In the genomic region with DNA sequence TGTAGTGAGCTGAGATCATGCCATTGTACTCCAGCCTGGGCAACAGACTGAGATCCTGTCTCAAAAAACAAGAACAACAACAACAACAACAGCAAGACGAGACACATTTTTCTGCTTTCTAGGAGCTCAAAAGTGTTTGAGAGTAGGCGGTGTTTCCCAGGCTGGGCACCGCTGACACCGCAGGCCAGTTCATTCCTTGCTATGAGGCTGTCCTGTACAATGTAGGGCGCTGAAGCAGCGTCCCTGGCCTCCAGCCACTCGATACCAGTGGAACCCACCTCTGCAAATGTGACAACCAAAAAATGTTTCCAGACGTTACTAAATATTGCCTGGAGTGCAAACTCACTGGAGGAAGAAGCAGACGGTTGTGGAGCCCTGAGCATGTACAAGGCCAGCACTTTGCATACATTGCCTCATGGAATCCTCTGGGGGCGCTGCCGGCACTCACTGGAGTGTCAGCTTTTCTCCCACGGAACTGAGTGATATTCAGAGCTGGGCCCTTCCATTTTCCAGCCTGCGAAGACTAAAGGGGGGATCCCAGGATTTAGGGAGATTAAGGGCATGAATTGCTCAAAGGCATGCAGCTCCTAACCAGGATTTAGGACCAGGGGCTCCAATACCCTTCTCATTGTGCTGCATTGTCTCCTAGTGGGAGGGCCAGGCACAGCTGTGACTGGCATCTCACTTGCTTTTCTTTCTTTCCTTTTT, we compare ENCODE assay signal across 8 cellular contexts. TPM values are rescaled to one million over a fixed set of nuclear protein-coding genes. Genes with fewer than 3 reads are reported as not detected.
DNase-seq lines count a peak whose midpoint lies in the region; ATAC-seq and TF ChIP-seq lines count a peak whose summit lies in the region.

No MANE protein-coding gene starts in this region.

- intact Hi-C loops in dorsolateral prefrontal cortex (cut with DNase I), result loop anchor here in 1 of 2 donors (5.0 kb wide), 1 partner anchor 34 kb away; no protein-coding TSS in a partner anchor

- peak; percentile 79 for ATAC-seq in memory B cell (ENCODE audit: low read depth)

- H3K4me1 Mint-ChIP-seq in memory B cell, result peaks cover 14% of the 10 kb centered on the region

- no peak overlapping the region for H3K4me3 Mint-ChIP-seq in memory B cell

- H3K9me3 Mint-ChIP-seq in memory B cell, result no peaks in the 10 kb centered on the region

- peak overlapping the region in 2 of 59 donors; percentile 1 to 4 for H3K4me3 ChIP-seq in dorsolateral prefrontal cortex

- H3K27me3 Mint-ChIP-seq in memory B cell, result no peaks in the 10 kb centered on the region

- H3K27ac Mint-ChIP-seq in memory B cell, result no peak overlapping the region

- H3K36me3 Mint-ChIP-seq in memory B cell, result no peaks in the 10 kb centered on the region

- peak overlapping the region; percentile 17 to 99 (median 95) for H3K27ac ChIP-seq in dorsolateral prefrontal cortex

- DNase-seq in NCI-H510A treated with DMSO at 0.1 percent for 48 hours (lab: John Stamatoyannopoulos, UW) (peak; percentile 17), NCI-H510A (lab: John Stamatoyannopoulos, UW) (no peak), NCI-H2227 (lab: John Stamatoyannopoulos, UW; ENCODE audit: unreplicated experiment) (peak; percentile 69), dorsolateral prefrontal cortex (peak; percentile 81 to 94 (median 90)), memory B cell (ENCODE audit: low spot score in 2 of 2) (peak in 1 of 2 donors; percentile 36), NCI-H1105 treated with DMSO at 0.1 percent for 48 hours (lab: John Stamatoyannopoulos, UW) (no peak)
- peak; percentile 79 for DNase-seq in activated CD4-positive, alpha-beta T cell treated with anti-CD3 and anti-CD28 coated beads for 48 hours
- DNase-seq in stimulated activated CD8-positive, alpha-beta memory T cell treated with anti-CD3 and anti-CD28 coated beads, Interleukin-4, amount 100 ng/mL, for 48 hours, result peak; percentile 76

- peak; percentile 63 to 95 (median 86) for TF ChIP-seq CTCF in dorsolateral prefrontal cortex (IDR thresholded peaks at IDR 0.05 in 54 of 56, conservative IDR thresholded peaks at IDR 0.05 in 2 of 56; ENCODE audit: low read depth in 1 of 56, partially characterized antibody in 56 of 56)

- no peaks in the 10 kb centered on the region for H3K27me3 ChIP-seq in dorsolateral prefrontal cortex

RNA-seq across cellular contexts. Expression of a gene that starts 5.8 kb away (rescaled TPM):
- 10 to 100 TPM; 21.3 to 40.7 (median 28.0) TPM for total RNA-seq in dorsolateral prefrontal cortex

RNA-seq across cellular contexts. Expression of a gene that starts 24.1 kb away (rescaled TPM):
- total RNA-seq in dorsolateral prefrontal cortex, result 100 to 1,000 TPM; 110 to 287 (median 161) TPM

RNA-seq across cellular contexts. Expression of a gene that starts 36.3 kb away (rescaled TPM):
- 100 to 1,000 TPM in 2 of 120 experiments, 10 to 100 TPM in 118; 44.3 to 109 (median 63.6) TPM for total RNA-seq in dorsolateral prefrontal cortex

RNA-seq across cellular contexts. Expression of a gene that starts 39.5 kb away (rescaled TPM):
- total RNA-seq in dorsolateral prefrontal cortex, result 100 to 1,000 TPM in 30 of 120 experiments, 10 to 100 TPM in 90; 57.7 to 147 (median 92.3) TPM

Comparison
In these comparisons a context has a peak if more than half of its experiments do, and no peak if none do; other contexts are left out.
1. DNase-seq: peak in NCI-H510A treated with DMSO at 0.1 percent for 48 hours (single experiment), NCI-H2227 (single experiment), activated CD4-positive, alpha-beta T cell treated with anti-CD3 and anti-CD28 coated beads for 48 hours (single experiment), dorsolateral prefrontal cortex (10 of 10) and stimulated activated CD8-positive, alpha-beta memory T cell treated with anti-CD3 and anti-CD28 coated beads, Interleukin-4, amount 100 ng/mL, for 48 hours (single experiment); none in NCI-H510A (single experiment) and NCI-H1105 treated with DMSO at 0.1 percent for 48 hours (single experiment).